Comparison of ENCODE assay signal across 8 cellular contexts in genomic region chr2:207505728-207506127, GRCh38. TPM values are rescaled to one million over a fixed set of nuclear protein-coding genes. Genes with fewer than 3 reads are reported as not detected.
DNase-seq lines count a peak whose midpoint lies in the region; ATAC-seq and TF ChIP-seq lines count a peak whose summit lies in the region.

No MANE protein-coding gene starts in this region.

- peaks cover 9% of the 10 kb centered on the region for H3K27me3 ChIP-seq in DND-41 (ENCODE audit: insufficient read depth, low read length, poor library complexity)
- H3K27me3 ChIP-seq in PC-3 (ENCODE audit: low read length): no peaks in the 10 kb centered on the region
- H3K27me3 ChIP-seq in Caco-2 (replicated peaks; ENCODE audit: control insufficient read depth, insufficient read depth, low read length): no peaks in the 10 kb centered on the region

- H3K9ac ChIP-seq in DND-41 (ENCODE audit: low read depth, low read length) (no peak overlapping the region), PC-3 (ENCODE audit: low read length) (peak overlapping the region; percentile 65)

- no peak overlapping the region for H2AFZ ChIP-seq in DND-41 (ENCODE audit: low read depth, low read length)
- no peak overlapping the region for H2AFZ ChIP-seq in PC-3 (ENCODE audit: low read length)

- no peaks in the 10 kb centered on the region for H3F3A ChIP-seq in PC-3 (ENCODE audit: low read length, unreplicated experiment)

- peaks cover 6% of the 10 kb centered on the region for H3K4me1 Mint-ChIP-seq in Caco-2 (ENCODE audit: low read depth, unreplicated experiment)

- no peaks in the 10 kb centered on the region for H3K9me2 ChIP-seq in PC-3 (replicated peaks; ENCODE audit: low read length)

- H3K27ac ChIP-seq in DND-41 (ENCODE audit: low read length): no peak overlapping the region
- H3K27ac ChIP-seq in PC-3 (ENCODE audit: low read length): peak overlapping the region; percentile 90

- H3K4me3 ChIP-seq in DND-41 (ENCODE audit: low read depth in 1 of 2, low read length in 2 of 2): no peak overlapping the region
- H3K4me3 ChIP-seq in PC-3 (ENCODE audit: low read length): peak overlapping the region; percentile 25; the same call in 1 of the 2 replicates
- H3K4me3 ChIP-seq in choroid plexus epithelial cell (ENCODE audit: low read depth, low read length): no peak overlapping the region
- no peak overlapping the region for H3K4me3 ChIP-seq in Caco-2 (ENCODE audit: low read depth, low read length)

- H3K4me1 ChIP-seq in DND-41 (ENCODE audit: insufficient read depth, low read length) (no peaks in the 10 kb centered on the region), PC-3 (ENCODE audit: insufficient read depth, low read length) (peaks cover 34% of the 10 kb centered on the region), Caco-2 (peaks cover 5% of the 10 kb centered on the region; the same call in 1 of the 2 replicates)

- H3K79me2 ChIP-seq in DND-41 (ENCODE audit: insufficient read depth, low read length): no peaks in the 10 kb centered on the region
- no peaks in the 10 kb centered on the region for H3K79me2 ChIP-seq in PC-3 (ENCODE audit: low read length)

- H3K27me3 Mint-ChIP-seq in Caco-2 (ENCODE audit: insufficient read depth, unreplicated experiment): no peaks in the 10 kb centered on the region

- no peak overlapping the region for H3K4me2 ChIP-seq in DND-41 (ENCODE audit: insufficient read depth, low read length)
- peak overlapping the region; percentile 72 for H3K4me2 ChIP-seq in PC-3 (ENCODE audit: low read length)

- no peaks in the 10 kb centered on the region for H3K36me3 ChIP-seq in DND-41 (ENCODE audit: insufficient read depth, low read length)
- H3K36me3 ChIP-seq in PC-3 (ENCODE audit: low read depth, low read length): no peaks in the 10 kb centered on the region
- H3K36me3 ChIP-seq in Caco-2 (ENCODE audit: control insufficient read depth, insufficient read depth, low read length): no peaks in the 10 kb centered on the region

- no peak overlapping the region for H3K4me3 Mint-ChIP-seq in Caco-2 (ENCODE audit: unreplicated experiment)

- intact Hi-C loops in PC-3 (cut with micrococcal nuclease) (loop anchor here (1.0 kb wide), 2 partner anchors 9 to 24 kb away; partner anchors contain the start of gene CREB1), Caco-2 (cut with micrococcal nuclease; ENCODE audit: unreplicated experiment) (no loop called here)

- BruUV-seq in PC-3 (replicated peaks; lab: Mats Ljungman, UMichigan) (no TSS peak), Caco-2 (replicated peaks; lab: Mats Ljungman, UMichigan) (no TSS peak)

- H3K9me3 Mint-ChIP-seq in Caco-2 (ENCODE audit: unreplicated experiment): no peaks in the 10 kb centered on the region

- ATAC-seq in DND-41 (ENCODE audit: insufficient read depth, low read depth): peak; percentile 72
- peak; percentile 96 for ATAC-seq in PC-3
- peak; percentile 93 for ATAC-seq in omental fat pad (ENCODE audit: low FRiP score)
- no peak for ATAC-seq in HG03442 (IDR thresholded peaks at IDR 0.05; ENCODE audit: unreplicated experiment)

- H3K36me3 Mint-ChIP-seq in Caco-2 (ENCODE audit: insufficient read depth, unreplicated experiment): no peaks in the 10 kb centered on the region

- POLR2A ChIA-PET in PC-3 (lab: Charles Lee; ENCODE audit: unreplicated experiment) (interaction anchor here (0.6 kb wide), 1 partner anchor 24 kb away, joined by 4 read pairs; the partner anchor contains the start of gene CREB1), Caco-2 (lab: Charles Lee) (no interaction called here)

- DNase-seq in DND-41 (no peak), PC-3 (peak; percentile 96), choroid plexus epithelial cell (ENCODE audit: low read depth) (peak; percentile 86), omental fat pad (ENCODE audit: low spot score) (no peak), NAMALWA (ENCODE audit: low spot score) (no peak), Caco-2 (no peak), NCI-H146 (lab: John Stamatoyannopoulos, UW) (no peak)

- H4K20me1 ChIP-seq in DND-41 (ENCODE audit: insufficient read depth, low read length) (no peaks in the 10 kb centered on the region), PC-3 (ENCODE audit: low read length) (no peaks in the 10 kb centered on the region)

- H3K9me3 ChIP-seq in DND-41 (ENCODE audit: insufficient read depth, low read length, severe bottlenecking): no peaks in the 10 kb centered on the region
- H3K9me3 ChIP-seq in PC-3 (ENCODE audit: low read length): no peaks in the 10 kb centered on the region
- H3K9me3 ChIP-seq in Caco-2: 0 out of 2 replicates have a peak, but pooled peaks cover 3% of the 10 kb centered on the region

- no peak overlapping the region for H3K27ac Mint-ChIP-seq in Caco-2 (ENCODE audit: unreplicated experiment)

- CTCF ChIA-PET in PC-3 (lab: Charles Lee): no interaction called here
- CTCF ChIA-PET in Caco-2 (lab: Charles Lee): no interaction called here

- TF ChIP-seq CTCF in DND-41 (IDR thresholded peaks at IDR 0.05; ENCODE audit: borderline replicate concordance, extremely low read depth, low read length, poor library complexity, severe bottlenecking): no peak
- TF ChIP-seq CTCF in PC-3 (conservative IDR thresholded peaks at IDR 0.05; ENCODE audit: low read depth, low read length): no peak
- no peak for TF ChIP-seq CTCF in choroid plexus epithelial cell (conservative IDR thresholded peaks at IDR 0.05; ENCODE audit: low read depth, low read length)
- no peak for TF ChIP-seq CTCF in omental fat pad (IDR thresholded peaks at IDR 0.05)
- TF ChIP-seq CTCF in Caco-2 (IDR thresholded peaks at IDR 0.05; ENCODE audit: insufficient read depth in 1 of 2, low read depth in 1 of 2, low read length in 1 of 2, severe bottlenecking in 1 of 2, unreplicated experiment in 1 of 2): no peak

RNA-seq across cellular contexts. Expression of gene CREB1, which starts 24.0 kb away (rescaled TPM):
- total RNA-seq in PC-3 (2014; rRNA removed): 34.8 and 43.5 TPM in 2 replicates
- total RNA-seq in omental fat pad: 10 to 100 TPM; 38.2 to 82.3 (median 49.4) TPM
- total RNA-seq in Caco-2 (2022): 49.7 and 59.0 TPM in 2 replicates

Comparison
In these comparisons a context has a peak if more than half of its experiments do, and no peak if none do; other contexts are left out.
1. DNase-seq: peak in PC-3 (single experiment) and choroid plexus epithelial cell (single experiment); none in DND-41 (single experiment), omental fat pad (single experiment), NAMALWA (single experiment), Caco-2 (0 of 2) and NCI-H146 (single experiment).